In genomic region chr16:89722392-89723278, GRCh38 we compare ENCODE assay signal across 8 cellular contexts. TPM values are rescaled to one million over a fixed set of nuclear protein-coding genes. Genes with fewer than 3 reads are reported as not detected.
DNase-seq lines count a peak whose midpoint lies in the region; ATAC-seq lines count a peak whose summit lies in the region.

No MANE protein-coding gene starts in this region.

- no peaks in the 10 kb centered on the region for H3K9me3 ChIP-seq in mesodermal cell (ENCODE audit: control insufficient read depth, low read length)

- ATAC-seq in GM18907 (IDR thresholded peaks at IDR 0.05; ENCODE audit: unreplicated experiment): peak; percentile 1
- peak; percentile 31 for ATAC-seq in stimulated activated naive CD8-positive, alpha-beta T cell treated with anti-CD3 and anti-CD28 coated beads, Interleukin-15, Interleukin-2, amounts not matched to agents 100 U/mL and 50 U/mL, for 24 hours
- ATAC-seq in HG03045 (IDR thresholded peaks at IDR 0.05; ENCODE audit: unreplicated experiment): no peak

- H3K27ac ChIP-seq in mesodermal cell (ENCODE audit: low read depth, low read length, severe bottlenecking): no peak overlapping the region

- WGBS in mesodermal cell (ENCODE audit: insufficient coverage in 2 of 2), 2 experiments: 53 to 54% methylated on average over 52 to 56 of the region's 56 CpGs

- peak overlapping the region; percentile 69 for H3K4me3 ChIP-seq in mesodermal cell (ENCODE audit: extremely low read depth, insufficient read depth, low read length, poor library complexity, severe bottlenecking)

- peaks cover 46% of the 10 kb centered on the region for H3K36me3 ChIP-seq in mesodermal cell (ENCODE audit: control insufficient read depth, insufficient read depth, low read length)

- DNase-seq in Kasumi-1 (lab: John Stamatoyannopoulos, UW): peak; percentile 61 to 75
- peak; percentile 79 for DNase-seq in activated CD4-positive, alpha-beta T cell treated with anti-CD3 and anti-CD28 coated beads, Interleukin-2, amount 50 U/mL, for 1 hour
- peak; percentile 64 for DNase-seq in effector CD4-positive, alpha-beta T cell
- DNase-seq in stimulated activated naive CD8-positive, alpha-beta T cell treated with anti-CD3 and anti-CD28 coated beads, Interleukin-15, Interleukin-2, amounts not matched to agents 100 U/mL and 50 U/mL, for 24 hours: peak; percentile 73
- DNase-seq in H4 (ENCODE audit: low spot score): no peak

- peaks cover 14% of the 10 kb centered on the region for H3K4me1 ChIP-seq in mesodermal cell (ENCODE audit: control insufficient read depth, insufficient read depth, low read length, poor library complexity, severe bottlenecking)

RNA-seq across cellular contexts. Expression of gene ZNF276, which starts 1.3 kb away (rescaled TPM):
- polyA plus RNA-seq in mesodermal cell (2013, experiment 1 of 2): 13.0 TPM
- 11.3 TPM for polyA plus RNA-seq in mesodermal cell (2013, experiment 2 of 2)
- total RNA-seq in H4 (2014; rRNA removed; shearing (Covaris generic)): 5.9 and 6.9 TPM in 2 replicates

RNA-seq across cellular contexts. Expression of gene VPS9D1, which starts 1.9 kb away (rescaled TPM):
- polyA plus RNA-seq in mesodermal cell (2013, experiment 1 of 2): 8.0 TPM
- polyA plus RNA-seq in mesodermal cell (2013, experiment 2 of 2): 10.1 TPM
- 4.1 and 6.0 TPM in 2 replicates for total RNA-seq in H4 (2014; rRNA removed; shearing (Covaris generic))

RNA-seq across cellular contexts. Expression of gene SPATA2L, which starts 21.1 kb away (rescaled TPM):
- polyA plus RNA-seq in mesodermal cell (2013, experiment 1 of 2): 7.3 TPM
- 5.8 TPM for polyA plus RNA-seq in mesodermal cell (2013, experiment 2 of 2)
- total RNA-seq in H4 (2014; rRNA removed; shearing (Covaris generic)): 8.1 and 9.2 TPM in 2 replicates

RNA-seq across cellular contexts. Expression of gene CDK10, which starts 36.1 kb away (rescaled TPM):
- 74.6 TPM for polyA plus RNA-seq in mesodermal cell (2013, experiment 1 of 2)
- polyA plus RNA-seq in mesodermal cell (2013, experiment 2 of 2): 50.6 TPM
- 23.0 and 37.5 TPM in 2 replicates for total RNA-seq in H4 (2014; rRNA removed; shearing (Covaris generic))
